In the genomic region with DNA sequence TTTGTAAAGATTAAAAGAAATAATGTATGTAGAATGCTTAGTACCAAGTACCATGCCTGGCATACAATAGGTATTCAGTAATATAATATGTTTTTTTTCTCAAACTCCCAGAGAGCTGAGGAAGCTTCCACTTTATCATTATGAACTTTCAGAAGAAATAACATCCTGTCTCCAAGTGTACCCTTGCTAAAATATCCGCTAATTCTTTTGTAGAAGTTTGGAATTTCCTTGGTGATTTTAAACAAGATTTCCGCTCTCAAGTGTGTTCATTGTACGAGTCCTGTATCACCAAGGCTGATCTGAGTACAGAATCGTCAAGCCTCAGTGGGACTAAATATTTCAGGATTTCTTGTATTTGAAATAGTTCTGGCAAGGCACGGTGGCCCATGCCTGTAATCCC, we compare ENCODE assay signal across 1 cellular context.
TF ChIP-seq lines count a peak whose summit lies in the region.

No MANE protein-coding gene starts in this region.

TF ChIP-seq in GM23338, 12 proteins besides CTCF, POLR2A, EP300 and RAD21 (continued from another document):
- TF ChIP-seq, protein P1, sequence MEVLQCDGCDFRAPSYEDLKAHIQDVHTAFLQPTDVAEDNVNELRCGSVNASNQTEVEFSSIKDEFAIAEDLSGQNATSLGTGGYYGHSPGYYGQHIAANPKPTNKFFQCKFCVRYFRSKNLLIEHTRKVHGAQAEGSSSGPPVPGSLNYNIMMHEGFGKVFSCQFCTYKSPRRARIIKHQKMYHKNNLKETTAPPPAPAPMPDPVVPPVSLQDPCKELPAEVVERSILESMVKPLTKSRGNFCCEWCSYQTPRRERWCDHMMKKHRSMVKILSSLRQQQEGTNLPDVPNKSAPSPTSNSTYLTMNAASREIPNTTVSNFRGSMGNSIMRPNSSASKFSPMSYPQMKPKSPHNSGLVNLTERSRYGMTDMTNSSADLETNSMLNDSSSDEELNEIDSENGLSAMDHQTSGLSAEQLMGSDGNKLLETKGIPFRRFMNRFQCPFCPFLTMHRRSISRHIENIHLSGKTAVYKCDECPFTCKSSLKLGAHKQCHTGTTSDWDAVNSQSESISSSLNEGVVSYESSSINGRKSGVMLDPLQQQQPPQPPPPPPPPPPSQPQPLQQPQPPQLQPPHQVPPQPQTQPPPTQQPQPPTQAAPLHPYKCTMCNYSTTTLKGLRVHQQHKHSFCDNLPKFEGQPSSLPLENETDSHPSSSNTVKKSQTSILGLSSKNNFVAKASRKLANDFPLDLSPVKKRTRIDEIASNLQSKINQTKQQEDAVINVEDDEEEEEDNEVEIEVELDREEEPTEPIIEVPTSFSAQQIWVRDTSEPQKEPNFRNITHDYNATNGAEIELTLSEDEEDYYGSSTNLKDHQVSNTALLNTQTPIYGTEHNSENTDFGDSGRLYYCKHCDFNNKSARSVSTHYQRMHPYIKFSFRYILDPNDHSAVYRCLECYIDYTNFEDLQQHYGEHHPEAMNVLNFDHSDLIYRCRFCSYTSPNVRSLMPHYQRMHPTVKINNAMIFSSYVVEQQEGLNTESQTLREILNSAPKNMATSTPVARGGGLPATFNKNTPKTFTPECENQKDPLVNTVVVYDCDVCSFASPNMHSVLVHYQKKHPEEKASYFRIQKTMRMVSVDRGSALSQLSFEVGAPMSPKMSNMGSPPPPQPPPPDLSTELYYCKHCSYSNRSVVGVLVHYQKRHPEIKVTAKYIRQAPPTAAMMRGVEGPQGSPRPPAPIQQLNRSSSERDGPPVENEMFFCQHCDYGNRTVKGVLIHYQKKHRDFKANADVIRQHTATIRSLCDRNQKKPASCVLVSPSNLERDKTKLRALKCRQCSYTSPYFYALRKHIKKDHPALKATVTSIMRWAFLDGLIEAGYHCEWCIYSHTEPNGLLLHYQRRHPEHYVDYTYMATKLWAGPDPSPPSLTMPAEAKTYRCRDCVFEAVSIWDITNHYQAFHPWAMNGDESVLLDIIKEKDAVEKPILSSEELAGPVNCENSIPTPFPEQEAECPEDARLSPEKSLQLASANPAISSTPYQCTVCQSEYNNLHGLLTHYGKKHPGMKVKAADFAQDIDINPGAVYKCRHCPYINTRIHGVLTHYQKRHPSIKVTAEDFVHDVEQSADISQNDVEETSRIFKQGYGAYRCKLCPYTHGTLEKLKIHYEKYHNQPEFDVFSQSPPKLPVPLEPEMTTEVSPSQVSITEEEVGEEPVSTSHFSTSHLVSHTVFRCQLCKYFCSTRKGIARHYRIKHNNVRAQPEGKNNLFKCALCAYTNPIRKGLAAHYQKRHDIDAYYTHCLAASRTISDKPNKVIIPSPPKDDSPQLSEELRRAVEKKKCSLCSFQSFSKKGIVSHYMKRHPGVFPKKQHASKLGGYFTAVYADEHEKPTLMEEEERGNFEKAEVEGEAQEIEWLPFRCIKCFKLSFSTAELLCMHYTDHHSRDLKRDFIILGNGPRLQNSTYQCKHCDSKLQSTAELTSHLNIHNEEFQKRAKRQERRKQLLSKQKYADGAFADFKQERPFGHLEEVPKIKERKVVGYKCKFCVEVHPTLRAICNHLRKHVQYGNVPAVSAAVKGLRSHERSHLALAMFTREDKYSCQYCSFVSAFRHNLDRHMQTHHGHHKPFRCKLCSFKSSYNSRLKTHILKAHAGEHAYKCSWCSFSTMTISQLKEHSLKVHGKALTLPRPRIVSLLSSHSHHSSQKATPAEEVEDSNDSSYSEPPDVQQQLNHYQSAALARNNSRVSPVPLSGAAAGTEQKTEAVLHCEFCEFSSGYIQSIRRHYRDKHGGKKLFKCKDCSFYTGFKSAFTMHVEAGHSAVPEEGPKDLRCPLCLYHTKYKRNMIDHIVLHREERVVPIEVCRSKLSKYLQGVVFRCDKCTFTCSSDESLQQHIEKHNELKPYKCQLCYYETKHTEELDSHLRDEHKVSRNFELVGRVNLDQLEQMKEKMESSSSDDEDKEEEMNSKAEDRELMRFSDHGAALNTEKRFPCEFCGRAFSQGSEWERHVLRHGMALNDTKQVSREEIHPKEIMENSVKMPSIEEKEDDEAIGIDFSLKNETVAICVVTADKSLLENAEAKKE (CRISPR knock-in tag; IDR thresholded peaks at IDR 0.05), result no peak
